ENCODE assay signal across 7 cellular contexts in genomic region chrX:40172169-40172979, GRCh38.
A peak's percentile ranks its signal among the peaks of the same experiment; 100 is the strongest.
DNase-seq lines count a peak whose midpoint lies in the region; ATAC-seq and TF ChIP-seq lines count a peak whose summit lies in the region.

No MANE protein-coding gene starts in this region.

- H3K4me1 ChIP-seq in SJSA1 (replicated peaks) (peaks cover 72% of the 10 kb centered on the region), lung (ENCODE audit: control insufficient read depth in 2 of 2, insufficient read depth in 2 of 2, low read length in 2 of 2) (peaks cover 0 to 10% of the 10 kb centered on the region in 2 donors), thymus (ENCODE audit: control insufficient read depth, insufficient read depth, low read length) (peaks cover 14% of the 10 kb centered on the region)

- H3K4me1 Mint-ChIP-seq in dendritic cell treated with granulocyte-macrophage colony-stimulating factor and Interleukin-4, amounts not matched to agents 40 ng/mL and 50 ng/mL, for 4 days (ENCODE audit: low read depth): peaks cover 43% of the 10 kb centered on the region

- no peaks in the 10 kb centered on the region for H3K9me3 ChIP-seq in SJSA1 (replicated peaks)
- peaks cover 0 to 20% of the 10 kb centered on the region in 2 donors for H3K9me3 ChIP-seq in lung (ENCODE audit: control insufficient read depth in 2 of 2, insufficient read depth in 1 of 2, low read length in 1 of 2)
- no peaks in the 10 kb centered on the region for H3K9me3 ChIP-seq in thymus (ENCODE audit: control insufficient read depth)

- peak overlapping the region; percentile 71 for H3K4me3 Mint-ChIP-seq in dendritic cell treated with granulocyte-macrophage colony-stimulating factor and Interleukin-4, amounts not matched to agents 40 ng/mL and 50 ng/mL, for 4 days

- no peaks in the 10 kb centered on the region for H3K9me3 Mint-ChIP-seq in dendritic cell treated with granulocyte-macrophage colony-stimulating factor and Interleukin-4, amounts not matched to agents 40 ng/mL and 50 ng/mL, for 4 days

- peak overlapping the region; percentile 86 for H3K27ac Mint-ChIP-seq in dendritic cell treated with granulocyte-macrophage colony-stimulating factor and Interleukin-4, amounts not matched to agents 40 ng/mL and 50 ng/mL, for 4 days

- H3K27me3 Mint-ChIP-seq in dendritic cell treated with granulocyte-macrophage colony-stimulating factor and Interleukin-4, amounts not matched to agents 40 ng/mL and 50 ng/mL, for 4 days: peaks cover 13% of the 10 kb centered on the region

- ATAC-seq in lung (ENCODE audit: insufficient read depth, low FRiP score): peak; percentile 23
- no peak for ATAC-seq in HG03196 (IDR thresholded peaks at IDR 0.05; ENCODE audit: unreplicated experiment)

- H3K27me3 ChIP-seq in SJSA1 (replicated peaks) (no peaks in the 10 kb centered on the region), lung (ENCODE audit: control insufficient read depth, insufficient read depth) (peaks cover 7% of the 10 kb centered on the region), thymus (ENCODE audit: control insufficient read depth, insufficient read depth) (no peaks in the 10 kb centered on the region)

- no peaks in the 10 kb centered on the region for H3K36me3 ChIP-seq in SJSA1
- H3K36me3 ChIP-seq in lung (ENCODE audit: control insufficient read depth in 2 of 2, insufficient read depth in 2 of 2, low read length in 2 of 2): no peaks in the 10 kb centered on the region
- no peaks in the 10 kb centered on the region for H3K36me3 ChIP-seq in thymus (ENCODE audit: control insufficient read depth, insufficient read depth)

- peak; percentile 28 for TF ChIP-seq POLR2A in GM19193 (IDR thresholded peaks at IDR 0.05; ENCODE audit: extremely low read depth, insufficient read depth, insufficient read length)

- intact Hi-C loops in dendritic cell treated with granulocyte-macrophage colony-stimulating factor and Interleukin-4, amounts not matched to agents 40 ng/mL and 50 ng/mL, for 4 days (cut with micrococcal nuclease): loop anchor here (5.0 kb wide), 1 partner anchor 35 kb away; no protein-coding TSS in a partner anchor

- H3K27ac ChIP-seq in SJSA1 (peak overlapping the region; percentile 58), lung (ENCODE audit: low read depth in 1 of 2, low read length in 1 of 2) (peak overlapping the region; percentile 87 to 93), thymus (ENCODE audit: low read depth) (peak overlapping the region; percentile 89)

- WGBS in lung, 2 donors: 2 to 6% methylated on average over 28 to 75 of the region's 75 CpGs
- WGBS in thymus: under 1% methylated on average over 75 of the region's 75 CpGs

- TF ChIP-seq CTCF in lung (IDR thresholded peaks at IDR 0.05; ENCODE audit: control extremely low read depth, extremely low read depth): no peak

- H3K4me3 ChIP-seq in SJSA1: peak overlapping the region; percentile 35
- H3K4me3 ChIP-seq in lung: peak overlapping the region; percentile 34
- H3K4me3 ChIP-seq in thymus (ENCODE audit: low read length): peak overlapping the region; percentile 62

- peak; percentile 52 to 53 for DNase-seq in SJSA1 (ENCODE audit: low read depth in 1 of 2, low spot score in 2 of 2)
- DNase-seq in lung (ENCODE audit: low spot score): peak; percentile 57
- DNase-seq in NCI-H526 (lab: John Stamatoyannopoulos, UW): no peak

- H3K36me3 Mint-ChIP-seq in dendritic cell treated with granulocyte-macrophage colony-stimulating factor and Interleukin-4, amounts not matched to agents 40 ng/mL and 50 ng/mL, for 4 days (ENCODE audit: low read depth): no peaks in the 10 kb centered on the region

Comparison
In these comparisons a context has a peak if more than half of its experiments do, and no peak if none do; other contexts are left out.
1. DNase-seq: peak in SJSA1 (2 of 2) and lung (single experiment); none in NCI-H526 (0 of 2).
2. Peak in every context shown above with its lines, with median percentiles within 50 percentile points of each other: H3K27ac ChIP-seq and H3K4me3 ChIP-seq.